20 cellular contexts compared by ENCODE assay signal in the genomic region with DNA sequence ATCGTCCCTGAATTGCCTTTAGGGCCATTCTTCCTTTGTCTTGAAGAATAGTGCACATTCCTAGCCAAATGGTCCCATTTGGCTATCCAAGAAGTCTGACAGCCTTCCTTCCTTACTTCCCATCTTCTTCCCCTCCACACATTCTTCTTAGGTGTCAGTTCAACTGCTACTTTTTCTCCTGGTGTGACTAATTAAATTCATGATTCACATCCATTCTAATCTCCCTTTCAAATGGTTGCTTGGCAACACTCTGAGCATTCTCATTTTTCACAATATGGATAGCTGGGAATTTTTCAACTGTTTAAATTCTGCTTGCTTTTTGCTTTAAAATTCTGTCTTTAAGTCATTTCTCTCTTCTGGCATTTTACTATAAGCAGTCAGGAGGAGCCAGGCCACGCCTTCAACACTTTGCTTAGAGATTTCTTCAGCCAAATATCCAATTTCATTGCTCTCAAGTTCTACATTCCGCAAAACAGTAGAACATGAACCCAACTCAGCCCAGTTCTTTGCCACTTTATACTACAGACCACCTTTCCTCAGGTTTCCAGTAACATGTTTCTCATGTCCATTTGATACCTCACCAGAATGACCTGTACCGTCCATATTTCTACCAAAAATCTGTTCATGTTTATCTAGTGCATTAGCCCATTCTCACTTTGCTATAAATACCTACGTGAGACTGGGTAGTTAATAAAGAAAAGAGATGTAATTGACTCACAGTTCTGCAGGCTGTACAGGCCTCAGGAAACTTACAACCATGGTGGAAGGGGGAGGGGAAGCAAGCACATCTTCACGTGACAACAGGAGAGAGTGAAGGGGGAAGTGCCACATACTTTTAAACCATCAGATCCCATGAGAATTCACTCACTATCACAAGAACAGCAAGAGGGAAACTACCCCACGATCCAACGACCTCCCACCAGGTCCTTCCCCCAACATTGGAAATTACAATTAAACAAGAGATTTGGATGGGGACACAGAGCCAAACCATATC. TPM values are rescaled to one million over a fixed set of nuclear protein-coding genes. Genes with fewer than 3 reads are reported as not detected.
DNase-seq lines count a peak whose midpoint lies in the region; ATAC-seq, FAIRE-seq and TF ChIP-seq lines count a peak whose summit lies in the region.
"Had no signal": no experiment of that assay in that cellular context is flagged by ENCODE, and none has a peak within 500 bp of the region (broad histone marks: within the 10 kb centered on the region; RNA-seq: fewer than 3 reads in every experiment).

No MANE protein-coding gene starts in this region.

- H3K9me3 ChIP-seq in DOHH2 (ENCODE audit: control insufficient read depth, insufficient read depth, low read length) (no peaks in the 10 kb centered on the region), astrocyte (ENCODE audit: insufficient read depth, low read depth, low read length) (peaks cover 5% of the 10 kb centered on the region), neural cell (ENCODE audit: low read length) (no peaks in the 10 kb centered on the region), prostate gland (no peaks in the 10 kb centered on the region), smooth muscle cell (replicated peaks; ENCODE audit: low read depth) (no peaks in the 10 kb centered on the region)
- H3K9me3 ChIP-seq: heart left ventricle had no signal

- POLR2A ChIA-PET in WTC11 (lab: Charles Lee) = interaction anchor here (0.6 kb wide), 2 partner anchors 49 to 59 kb away, joined by 4 to 5 read pairs; no protein-coding TSS in a partner anchor

- no peak for TF ChIP-seq RAD21 in neural cell (conservative IDR thresholded peaks at IDR 0.05)

- TF ChIP-seq CTCF in DOHH2 (IDR thresholded peaks at IDR 0.05; ENCODE audit: low read depth, low read length, poor library complexity, severe bottlenecking) = no peak
- no peak for TF ChIP-seq CTCF in astrocyte (IDR thresholded peaks at IDR 0.05; ENCODE audit: insufficient read depth, low read depth, low read length)
- TF ChIP-seq CTCF in neural cell (IDR thresholded peaks at IDR 0.05; ENCODE audit: poor library complexity, severe bottlenecking) = no peak
- no peak for TF ChIP-seq CTCF in WTC11 (IDR thresholded peaks at IDR 0.05)
- no peak for TF ChIP-seq CTCF in prostate gland (IDR thresholded peaks at IDR 0.05)
- TF ChIP-seq CTCF in smooth muscle cell (IDR thresholded peaks at IDR 0.05; ENCODE audit: borderline replicate concordance, insufficient read depth, poor library complexity, severe bottlenecking) = no peak

- H3F3A ChIP-seq in DOHH2 (ENCODE audit: control insufficient read depth, insufficient read depth) (no peaks in the 10 kb centered on the region; the same call in 1 of the 2 replicates), neural cell (ENCODE audit: insufficient read depth, low read length, poor library complexity, severe bottlenecking) (no peaks in the 10 kb centered on the region), smooth muscle cell (ENCODE audit: low read depth) (no peaks in the 10 kb centered on the region)

- TF ChIP-seq EP300 in neural cell (conservative IDR thresholded peaks at IDR 0.05; ENCODE audit: poor library complexity, severe bottlenecking) = no peak

- peaks cover 5% of the 10 kb centered on the region for H3K9me3 Mint-ChIP-seq in astrocyte (ENCODE audit: unreplicated experiment)
- peaks cover 12% of the 10 kb centered on the region for H3K9me3 Mint-ChIP-seq in WTC11
- H3K9me3 Mint-ChIP-seq: activated CD4-positive, alpha-beta T cell treated with anti-CD3 and anti-CD28 coated beads, Interleukin-2, amount 10 ng/mL, durations not matched to agents 24 days and 14 days; activated naive CD4-positive, alpha-beta T cell treated with anti-CD3 and anti-CD28 coated beads, Interleukin-2, amount 10 ng/mL, durations not matched to agents 7 days and 5 days had no signal

- 87% methylated on average over 8 of the region's 8 CpGs for WGBS in prostate gland
- 83% methylated on average over 8 of the region's 8 CpGs for WGBS in smooth muscle cell (ENCODE audit: low lambda C conversion rate)

- H3K4me3 ChIP-seq in DOHH2 (ENCODE audit: low read length) (peak overlapping the region; percentile 47), astrocyte (ENCODE audit: insufficient read depth, low read depth, low read length) (no peak overlapping the region), neural cell (ENCODE audit: low read length) (peak overlapping the region; percentile 10), prostate gland (no peak overlapping the region), smooth muscle cell (no peak overlapping the region)
- H3K4me3 ChIP-seq: dorsolateral prefrontal cortex, heart left ventricle had no signal

- H3K4me1 Mint-ChIP-seq in astrocyte (ENCODE audit: low read depth, unreplicated experiment) (peaks cover under 1% of the 10 kb centered on the region), WTC11 (peaks cover 16% of the 10 kb centered on the region)
- H3K4me1 Mint-ChIP-seq: activated CD4-positive, alpha-beta T cell treated with anti-CD3 and anti-CD28 coated beads, Interleukin-2, amount 10 ng/mL, durations not matched to agents 24 days and 14 days; activated naive CD4-positive, alpha-beta T cell treated with anti-CD3 and anti-CD28 coated beads, Interleukin-2, amount 10 ng/mL, durations not matched to agents 7 days and 5 days had no signal

- TF ChIP-seq POLR2A in prostate gland (IDR thresholded peaks at IDR 0.05) = no peak

- ATAC-seq in HG02610 (IDR thresholded peaks at IDR 0.05; ENCODE audit: unreplicated experiment) (no peak), WTC11 (no peak)
- ATAC-seq: heart left ventricle, sciatic nerve had no signal

- H3K9ac ChIP-seq in astrocyte (ENCODE audit: low read length) (no peak overlapping the region), neural cell (ENCODE audit: low read length) (no peak overlapping the region), smooth muscle cell (ENCODE audit: low read depth) (no peak overlapping the region)

- H3K79me2 ChIP-seq in DOHH2 (ENCODE audit: control insufficient read depth, low read length) (no peaks in the 10 kb centered on the region), astrocyte (ENCODE audit: insufficient read depth, low read length) (no peaks in the 10 kb centered on the region), neural cell (replicated peaks; ENCODE audit: insufficient read depth, low read length) (no peaks in the 10 kb centered on the region), smooth muscle cell (ENCODE audit: low read depth) (no peaks in the 10 kb centered on the region)

- H3K4me2 ChIP-seq in DOHH2 (ENCODE audit: low read length) = peak overlapping the region; percentile 53
- H3K4me2 ChIP-seq in astrocyte (ENCODE audit: low read length) = no peak overlapping the region
- no peak overlapping the region for H3K4me2 ChIP-seq in neural cell (ENCODE audit: low read length)
- H3K4me2 ChIP-seq in smooth muscle cell = no peak overlapping the region

- H4K20me1 ChIP-seq in DOHH2 (ENCODE audit: control insufficient read depth, insufficient read depth, low read depth, low read length) (no peaks in the 10 kb centered on the region), astrocyte (ENCODE audit: insufficient read depth, low read length) (no peaks in the 10 kb centered on the region), neural cell (ENCODE audit: insufficient read depth) (no peaks in the 10 kb centered on the region), smooth muscle cell (ENCODE audit: low read depth) (no peaks in the 10 kb centered on the region)

- intact Hi-C loops in prostate gland (cut with DNase I) = no loop called here

- peak; percentile 6 for DNase-seq in MV-4-11 (lab: John Stamatoyannopoulos, UW)
- peak; percentile 50 for DNase-seq in astrocyte (ENCODE audit: low read depth)
- no peak for DNase-seq in WTC11 (ENCODE audit: low spot score)
- no peak for DNase-seq in prostate gland (ENCODE audit: low spot score)
- no peak for DNase-seq in smooth muscle cell (lab: John Stamatoyannopoulos, UW; ENCODE audit: unreplicated experiment)
- DNase-seq: activated CD4-positive, alpha-beta T cell treated with anti-CD3 and anti-CD28 coated beads, Interleukin-2, amount 10 ng/mL, durations not matched to agents 24 days and 14 days; activated naive CD4-positive, alpha-beta T cell treated with anti-CD3 and anti-CD28 coated beads, Interleukin-2, amount 10 ng/mL, durations not matched to agents 7 days and 5 days; dorsolateral prefrontal cortex; heart left ventricle; NCI-H1105; occipital lobe; SHP77 treated with DMSO at 0.1 percent for 48 hours; stimulated activated CD4-positive, alpha-beta T cell treated with anti-CD3 and anti-CD28 coated beads, Interleukin-2, amount 100 ng/mL, for 24 hours; T1000 had no signal

- no peaks in the 10 kb centered on the region; the same call in 1 of the 2 replicates for H3K36me3 ChIP-seq in DOHH2 (ENCODE audit: control insufficient read depth, low read length)
- H3K36me3 ChIP-seq in astrocyte (ENCODE audit: insufficient read depth, low read length) = no peaks in the 10 kb centered on the region
- H3K36me3 ChIP-seq in neural cell (ENCODE audit: insufficient read depth, low read length) = no peaks in the 10 kb centered on the region
- no peaks in the 10 kb centered on the region for H3K36me3 ChIP-seq in prostate gland
- peaks cover 1% of the 10 kb centered on the region for H3K36me3 ChIP-seq in smooth muscle cell (ENCODE audit: low read depth)

- H3K9me2 ChIP-seq in DOHH2 (replicated peaks; ENCODE audit: control insufficient read depth, low read length) (no peaks in the 10 kb centered on the region), neural cell (ENCODE audit: insufficient read depth, low read length) (no peaks in the 10 kb centered on the region)

- no peaks in the 10 kb centered on the region for H3K27me3 Mint-ChIP-seq in astrocyte (ENCODE audit: low read depth, unreplicated experiment)
- peaks cover 3% of the 10 kb centered on the region; the same call in 1 of the 2 replicates for H3K27me3 Mint-ChIP-seq in WTC11 (ENCODE audit: low read depth)
- H3K27me3 Mint-ChIP-seq: activated naive CD4-positive, alpha-beta T cell treated with anti-CD3 and anti-CD28 coated beads, Interleukin-2, amount 10 ng/mL, durations not matched to agents 7 days and 5 days had no signal

- peaks cover 17% of the 10 kb centered on the region for H3K4me1 ChIP-seq in DOHH2 (ENCODE audit: control insufficient read depth, low read length)
- peaks cover under 1% of the 10 kb centered on the region for H3K4me1 ChIP-seq in astrocyte (ENCODE audit: insufficient read depth, low read length)
- no peaks in the 10 kb centered on the region for H3K4me1 ChIP-seq in prostate gland (replicated peaks)
- H3K4me1 ChIP-seq in smooth muscle cell (ENCODE audit: low read depth) = no peaks in the 10 kb centered on the region
- H3K4me1 ChIP-seq: heart left ventricle had no signal

- no peak for FAIRE-seq in astrocyte (lab: Jason Lieb, UNC)
- FAIRE-seq: islet of Langerhans had no signal

- H3K27ac ChIP-seq in DOHH2 (ENCODE audit: low read depth, low read length) (no peak overlapping the region), astrocyte (ENCODE audit: low read depth, low read length) (no peak overlapping the region), neural cell (ENCODE audit: low read length) (peak overlapping the region; percentile 34), prostate gland (no peak overlapping the region), smooth muscle cell (ENCODE audit: low read depth) (no peak overlapping the region)
- H3K27ac ChIP-seq: dorsolateral prefrontal cortex, heart left ventricle had no signal

- peaks cover under 1% of the 10 kb centered on the region for H3K36me3 Mint-ChIP-seq in astrocyte (ENCODE audit: low read depth, unreplicated experiment)
- peaks cover 7% of the 10 kb centered on the region; the same call in 1 of the 2 replicates for H3K36me3 Mint-ChIP-seq in WTC11
- H3K36me3 Mint-ChIP-seq: activated naive CD4-positive, alpha-beta T cell treated with anti-CD3 and anti-CD28 coated beads, Interleukin-2, amount 10 ng/mL, durations not matched to agents 7 days and 5 days had no signal

- CTCF ChIA-PET in WTC11 (lab: Charles Lee) = no interaction called here

- H2AFZ ChIP-seq in astrocyte (ENCODE audit: low read depth, low read length) (no peak overlapping the region), neural cell (ENCODE audit: low read depth, low read length) (no peak overlapping the region), smooth muscle cell (ENCODE audit: low read depth) (no peak overlapping the region)

- no peaks in the 10 kb centered on the region for H3K27me3 ChIP-seq in DOHH2 (ENCODE audit: control insufficient read depth, low read length)
- no peaks in the 10 kb centered on the region for H3K27me3 ChIP-seq in astrocyte (ENCODE audit: insufficient read depth, low read length)
- no peaks in the 10 kb centered on the region for H3K27me3 ChIP-seq in neural cell (ENCODE audit: insufficient read depth, low read depth, low read length)
- no peaks in the 10 kb centered on the region for H3K27me3 ChIP-seq in prostate gland (replicated peaks; ENCODE audit: insufficient read depth)
- no peaks in the 10 kb centered on the region for H3K27me3 ChIP-seq in smooth muscle cell (ENCODE audit: low read depth)
- H3K27me3 ChIP-seq: dorsolateral prefrontal cortex, heart left ventricle had no signal

- no peak overlapping the region for H3K27ac Mint-ChIP-seq in astrocyte (ENCODE audit: unreplicated experiment)
- no peak overlapping the region for H3K27ac Mint-ChIP-seq in WTC11
- H3K27ac Mint-ChIP-seq: activated CD4-positive, alpha-beta T cell treated with anti-CD3 and anti-CD28 coated beads, Interleukin-2, amount 10 ng/mL, durations not matched to agents 24 days and 14 days; activated naive CD4-positive, alpha-beta T cell treated with anti-CD3 and anti-CD28 coated beads, Interleukin-2, amount 10 ng/mL, durations not matched to agents 7 days and 5 days had no signal

- H3K4me3 Mint-ChIP-seq in astrocyte (ENCODE audit: unreplicated experiment) (no peak overlapping the region), WTC11 (no peak overlapping the region)
- H3K4me3 Mint-ChIP-seq: activated CD4-positive, alpha-beta T cell treated with anti-CD3 and anti-CD28 coated beads, Interleukin-2, amount 10 ng/mL, durations not matched to agents 24 days and 14 days; activated naive CD4-positive, alpha-beta T cell treated with anti-CD3 and anti-CD28 coated beads, Interleukin-2, amount 10 ng/mL, durations not matched to agents 7 days and 5 days; brain had no signal

RNA-seq across cellular contexts. Expression of a gene that starts 31.9 kb away (rescaled TPM):
- total RNA-seq in astrocyte (0.89 and 1.2 TPM in 2 replicates), WTC11 (2021) (7.3 to 9.0 TPM (median 7.5 TPM) in 3 replicates), prostate gland (1 to 10 TPM in 1 of 2 donors, under 1 TPM in 1; 0.41 to 4.0 TPM), smooth muscle cell (0.09 and 0.22 TPM in 2 replicates)
- polyA plus RNA-seq in neural cell (9.3 and 10.0 TPM in 2 replicates), smooth muscle cell (0.44 TPM in 1 of 2 replicates, not detected in the other)
- polyA minus RNA-seq in neural cell = 45.7 and 48.2 TPM in 2 replicates

Comparison
In these comparisons a context has a peak if more than half of its experiments do, and no peak if none do; other contexts are left out.
1. H3K4me3 ChIP-seq: peak in DOHH2 (single experiment) and neural cell (single experiment); none in astrocyte (single experiment), prostate gland (0 of 2) and smooth muscle cell (single experiment).
2. DNase-seq: peak in MV-4-11 (single experiment) and astrocyte (single experiment); none in WTC11 (single experiment), prostate gland (single experiment) and smooth muscle cell (single experiment).